Comparison of ENCODE assay signal across 8 cellular contexts in genomic region chr2:206556357-206556949, GRCh38.
A peak's percentile ranks its signal among the peaks of the same experiment; 100 is the strongest.
DNase-seq lines count a peak whose midpoint lies in the region; ATAC-seq and TF ChIP-seq lines count a peak whose summit lies in the region.

No MANE protein-coding gene starts in this region.

- peaks cover 4% of the 10 kb centered on the region; the same call in 1 of the 2 replicates for H3F3A ChIP-seq in MM.1S (ENCODE audit: insufficient read depth, low read length)

- ATAC-seq in T-helper 17 cell (peak; percentile 70), left ventricle myocardium superior (peak; percentile 29)

- intact Hi-C loops in left ventricle myocardium superior (cut with micrococcal nuclease), result no loop called here

- H3K27ac Mint-ChIP-seq in T-helper 17 cell, result no peak overlapping the region

- H3K4me2 ChIP-seq in MM.1S (ENCODE audit: low read depth, low read length), result no peak overlapping the region

- H3K36me3 Mint-ChIP-seq in T-helper 17 cell (ENCODE audit: low read depth), result no peaks in the 10 kb centered on the region

- H3K9me3 ChIP-seq in MM.1S (replicated peaks; ENCODE audit: insufficient read depth, low read length) (no peaks in the 10 kb centered on the region), T-helper 17 cell (ENCODE audit: control insufficient read depth, low read length, poor library complexity, severe bottlenecking) (no peaks in the 10 kb centered on the region)

- no peak overlapping the region for H2AFZ ChIP-seq in MM.1S (ENCODE audit: low read length)

- no peak overlapping the region for H3K4me3 Mint-ChIP-seq in T-helper 17 cell

- H3K79me2 ChIP-seq in MM.1S (ENCODE audit: low read length), result no peaks in the 10 kb centered on the region

- peaks cover 6% of the 10 kb centered on the region for H3K27me3 Mint-ChIP-seq in T-helper 17 cell

- H3K36me3 ChIP-seq in MM.1S (replicated peaks; ENCODE audit: insufficient read depth, low read length), result no peaks in the 10 kb centered on the region

- DNase-seq in AG09319 (ENCODE audit: extremely low read depth, low read depth), result peak; percentile 2
- DNase-seq in MM.1S, result peak; percentile 45
- no peak for DNase-seq in T-helper 17 cell
- DNase-seq in left ventricle myocardium superior, result no peak
- DNase-seq in mucosa of gallbladder (ENCODE audit: low spot score), result no peak
- no peak for DNase-seq in GF-D8 (lab: John Stamatoyannopoulos, UW)
- DNase-seq in cerebellar nuclear complex (lab: John Stamatoyannopoulos, UW), result no peak

- H3K9ac ChIP-seq in MM.1S (ENCODE audit: low read length), result no peak overlapping the region

- H3K9me2 ChIP-seq in MM.1S (replicated peaks; ENCODE audit: insufficient read depth, low read length), result no peaks in the 10 kb centered on the region

- H3K4me1 Mint-ChIP-seq in T-helper 17 cell, result peaks cover 14% of the 10 kb centered on the region

- no peaks in the 10 kb centered on the region for H3K27me3 ChIP-seq in MM.1S (replicated peaks; ENCODE audit: insufficient read depth, low read length)

- no peak overlapping the region for H3K27ac ChIP-seq in MM.1S (ENCODE audit: low read length)

- peaks cover 5% of the 10 kb centered on the region; the same call in 1 of the 2 replicates for H3K4me1 ChIP-seq in MM.1S (ENCODE audit: low read length)

- peak; percentile 44 for TF ChIP-seq CTCF in AG09319 (IDR thresholded peaks at IDR 0.05; ENCODE audit: low read depth, low read length)
- TF ChIP-seq CTCF in GM12874 (IDR thresholded peaks at IDR 0.05; ENCODE audit: insufficient read depth, low read depth, low read length), result peak; percentile 36; the same call in 1 of the 2 replicates
- TF ChIP-seq CTCF in MM.1S (IDR thresholded peaks at IDR 0.05; ENCODE audit: low read length), result peak; percentile 54

- no peak overlapping the region for H3K4me3 ChIP-seq in MM.1S (ENCODE audit: low read length)

- H4K20me1 ChIP-seq in MM.1S (ENCODE audit: insufficient read depth, low read length), result no peaks in the 10 kb centered on the region

Comparison
In these comparisons a context has a peak if more than half of its experiments do, and no peak if none do; other contexts are left out.
1. DNase-seq: peak in AG09319 (single experiment) and MM.1S (single experiment); none in T-helper 17 cell (0 of 3), left ventricle myocardium superior (single experiment), mucosa of gallbladder (single experiment), GF-D8 (single experiment) and cerebellar nuclear complex (0 of 2).
2. Peak in every context shown above with its lines, with median percentiles within 50 percentile points of each other: CTCF ChIP-seq.